8 cellular contexts compared by ENCODE assay signal in genomic region chr6:85679445-85680123, GRCh38. TPM values are rescaled to one million over a fixed set of nuclear protein-coding genes. Genes with fewer than 3 reads are reported as not detected.
DNase-seq lines count a peak whose midpoint lies in the region; ATAC-seq and TF ChIP-seq lines count a peak whose summit lies in the region.

No MANE protein-coding gene starts in this region.

- peaks cover 27% of the 10 kb centered on the region; the same call in 1 of the 2 replicates for H3K79me2 ChIP-seq in H9 (ENCODE audit: insufficient read depth, low read length)

- no peak overlapping the region for H4K91ac ChIP-seq in H9 (ENCODE audit: insufficient read length, low read depth, low read length)

- CTCF ChIA-PET in Panc1 (lab: Charles Lee) = no interaction called here

- intact Hi-C loops in Panc1 (cut with micrococcal nuclease; ENCODE audit: unreplicated experiment) = no loop called here
- intact Hi-C loops in gastrocnemius medialis (cut with DNase I; ENCODE audit: low total_unique reads) = no loop called here

- H3K23me2 ChIP-seq in H9 (ENCODE audit: insufficient read length, low read depth, low read length, poor library complexity, severe bottlenecking) = peaks cover 9% of the 10 kb centered on the region

- peak overlapping the region; percentile 91 for H3K4me2 ChIP-seq in H9 (ENCODE audit: insufficient read depth, insufficient read length, low read length)

- H2BK20ac ChIP-seq in H9 (ENCODE audit: low read depth, low read length, poor library complexity, severe bottlenecking) = no peak overlapping the region

- no peak overlapping the region for H2AK5ac ChIP-seq in H9 (ENCODE audit: insufficient read length, low read length)

- H2BK120ac ChIP-seq in H9 (ENCODE audit: low read depth, low read length, poor library complexity, severe bottlenecking) = no peak overlapping the region

- H3K4ac ChIP-seq in H9 (ENCODE audit: low read depth, low read length) = no peak overlapping the region

- H3K9me3 ChIP-seq in H9 (ENCODE audit: control insufficient read depth, low read depth, low read length) (no peaks in the 10 kb centered on the region), Panc1 (ENCODE audit: control insufficient read depth, insufficient read depth, low read depth, low read length) (no peaks in the 10 kb centered on the region), gastrocnemius medialis (no peaks in the 10 kb centered on the region)

- no peak overlapping the region for H2AFZ ChIP-seq in H9 (ENCODE audit: low read length)

- H3K18ac ChIP-seq in H9 (ENCODE audit: insufficient read length, low read depth, low read length) = no peak overlapping the region

- TF ChIP-seq CTCF in H9 (conservative IDR thresholded peaks at IDR 0.05) (no peak), Panc1 (IDR thresholded peaks at IDR 0.05) (no peak), gastrocnemius medialis (IDR thresholded peaks at IDR 0.05 in 4 of 5, conservative IDR thresholded peaks at IDR 0.05 in 1 of 5) (no peak)

- DNase-seq in H9 (no peak), Panc1 (ENCODE audit: low read depth, low spot score) (no peak), erythroblast (lab: John Stamatoyannopoulos, UW) (peak; percentile 46 to 55), gastrocnemius medialis (no peak)
- no peak for DNase-seq in stimulated activated CD8-positive, alpha-beta memory T cell treated with anti-CD3 and anti-CD28 coated beads, Interleukin-4, amount 100 ng/mL, for 48 hours
- no peak for DNase-seq in activated CD8-positive, alpha-beta memory T cell treated with anti-CD3 and anti-CD28 coated beads, Interleukin-2, amount 50 U/mL, for 4 hours
- DNase-seq in central memory CD4-positive, alpha-beta T cell = no peak

- peaks cover 11 to 12% of the 10 kb centered on the region in 2 experiments; a peak in 4 of 5 replicates for H3K9me3 Mint-ChIP-seq in H9

- in situ Hi-C loops in Panc1 (cut with HindIII; ENCODE audit: low pct_unique_long_range_greater_than_20kb, low sequenced_read_pairs) = no loop called here
- in situ Hi-C loops in gastrocnemius medialis (cut with MboI; ENCODE audit: low sequenced_read_pairs in 4 of 4) = loop anchor here in 3 of 4 donors (5.0 to 10.0 kb wide), 3 partner anchors 32 to 85 kb away; partner anchors contain the start of gene SNX14 (in 3 of the 3)

- H3K14ac ChIP-seq in H9 (ENCODE audit: insufficient read depth, low read length) = 0 out of 2 replicates have a peak overlapping the region, but pooled peaks have one; percentile 90

- H2BK15ac ChIP-seq in H9 (ENCODE audit: low read depth, low read length) = no peak overlapping the region

- no peak for ATAC-seq in Panc1
- ATAC-seq in gastrocnemius medialis = no peak
- ATAC-seq in HG03565 (IDR thresholded peaks at IDR 0.05; ENCODE audit: unreplicated experiment) = no peak

- H3K27me3 ChIP-seq in H9 (ENCODE audit: insufficient read depth, low read length) = no peaks in the 10 kb centered on the region
- H3K27me3 ChIP-seq in Panc1 (ENCODE audit: control insufficient read depth, insufficient read depth, low read length) = no peaks in the 10 kb centered on the region
- H3K27me3 ChIP-seq in gastrocnemius medialis = no peaks in the 10 kb centered on the region

- H3K27ac ChIP-seq in H9 (ENCODE audit: insufficient read length, low read depth, low read length) (peak overlapping the region; percentile 65), Panc1 (ENCODE audit: low read length) (peak overlapping the region; percentile 97), gastrocnemius medialis (peak overlapping the region; percentile 86 to 96 (median 94))

- no peak overlapping the region for H3K56ac ChIP-seq in H9 (ENCODE audit: insufficient read length, low read depth, low read length)

- H4K20me1 ChIP-seq in H9 (ENCODE audit: control insufficient read depth, insufficient read depth, insufficient read length) = peaks cover 3% of the 10 kb centered on the region

- no peaks in the 10 kb centered on the region for H3K79me1 ChIP-seq in H9 (ENCODE audit: insufficient read depth, low read depth, low read length, poor library complexity, severe bottlenecking)

- H3K4me1 Mint-ChIP-seq in H9 = peaks cover 30 to 31% of the 10 kb centered on the region in 2 experiments

- H3K36me3 Mint-ChIP-seq in H9 (ENCODE audit: insufficient read depth in 1 of 3, low read depth in 3 of 3) = peaks cover 41 to 46% (median 41%) of the 10 kb centered on the region in 3 experiments

- no CpG with 5 or more reads among the region's 14 CpGs for WGBS in H9 (ENCODE audit: extremely low coverage, insufficient read length, low lambda C conversion rate)

- TSS peak; percentile 86 for BruUV-seq in Panc1 (replicated peaks; lab: Mats Ljungman, UMichigan)

- POLR2A ChIA-PET in Panc1 (lab: Charles Lee) = interaction anchor here (2.4 kb wide), 1 partner anchor 36 kb away, joined by 47 read pairs; the partner anchor contains the start of gene SYNCRIP

- no peak overlapping the region for H3K23ac ChIP-seq in H9 (ENCODE audit: insufficient read length, low read depth, low read length)

- peak overlapping the region; percentile 99 to 100 for H3K4me3 Mint-ChIP-seq in H9

- no peak overlapping the region for H2BK5ac ChIP-seq in H9 (ENCODE audit: insufficient read length, low read length)

- peak overlapping the region in 2 of 3 experiments; percentile 92 to 98; a peak in 4 of 7 replicates for H3K27ac Mint-ChIP-seq in H9

- peaks cover 16% of the 10 kb centered on the region for H3K36me3 ChIP-seq in Panc1 (ENCODE audit: control insufficient read depth, insufficient read depth, low read length)
- no peaks in the 10 kb centered on the region for H3K36me3 ChIP-seq in gastrocnemius medialis

- no peak overlapping the region for H4K5ac ChIP-seq in H9 (ENCODE audit: insufficient read length, low read depth, low read length)

- no peak overlapping the region for H4K8ac ChIP-seq in H9 (replicated peaks; ENCODE audit: insufficient read length, low read depth, low read length)

- peak overlapping the region; percentile 79 for H3K9ac ChIP-seq in H9 (ENCODE audit: extremely low read depth, insufficient read length, low read length)

- no peak overlapping the region for H2BK12ac ChIP-seq in H9 (ENCODE audit: insufficient read length, low read depth, low read length)

- peak overlapping the region; percentile 86 to 96 for H3K4me3 ChIP-seq in Panc1 (ENCODE audit: low read depth in 2 of 2, low read length in 2 of 2)
- H3K4me3 ChIP-seq in gastrocnemius medialis = peak overlapping the region; percentile 66 to 95 (median 84)

- peaks cover 5% of the 10 kb centered on the region; the same call in 1 of the 2 replicates for H3K27me3 Mint-ChIP-seq in H9 (ENCODE audit: low read depth)

- no peak overlapping the region for H3T11ph ChIP-seq in H9 (ENCODE audit: low read length)

- H3K4me1 ChIP-seq in H9 (ENCODE audit: insufficient read depth, low read length) = no peaks in the 10 kb centered on the region
- H3K4me1 ChIP-seq in Panc1 (ENCODE audit: control insufficient read depth, insufficient read depth, low read length) = peaks cover 21% of the 10 kb centered on the region
- peaks cover 18 to 34% of the 10 kb centered on the region in 2 donors for H3K4me1 ChIP-seq in gastrocnemius medialis

- TF ChIP-seq POLR2A in erythroblast (IDR thresholded peaks at IDR 0.05; ENCODE audit: low read length) (no peak), gastrocnemius medialis (IDR thresholded peaks at IDR 0.05) (no peak)

RNA-seq across cellular contexts. Expression of gene SYNCRIP, which starts 36.9 kb away (rescaled TPM):
- total RNA-seq in H9 (2021) (189 and 199 TPM in 2 replicates), Panc1 (2021; ENCODE audit: unreplicated experiment) (141 TPM), gastrocnemius medialis (10 to 100 TPM; 43.0 to 59.3 (median 54.5) TPM)
- 86.3 TPM for polyA plus RNA-seq in Panc1 (2012; ENCODE audit: insufficient read length)

Comparison
In these comparisons a context has a peak if more than half of its experiments do, and no peak if none do; other contexts are left out.
1. DNase-seq: peak in erythroblast (2 of 2); none in H9 (single experiment), Panc1 (single experiment), gastrocnemius medialis (0 of 2), stimulated activated CD8-positive, alpha-beta memory T cell treated with anti-CD3 and anti-CD28 coated beads, Interleukin-4, amount 100 ng/mL, for 48 hours (single experiment), activated CD8-positive, alpha-beta memory T cell treated with anti-CD3 and anti-CD28 coated beads, Interleukin-2, amount 50 U/mL, for 4 hours (single experiment) and central memory CD4-positive, alpha-beta T cell (single experiment).
2. Peak in every context shown above with its lines, with median percentiles within 50 percentile points of each other: H3K27ac ChIP-seq.